ENCODE assay signal across 1 cellular context in the genomic region with DNA sequence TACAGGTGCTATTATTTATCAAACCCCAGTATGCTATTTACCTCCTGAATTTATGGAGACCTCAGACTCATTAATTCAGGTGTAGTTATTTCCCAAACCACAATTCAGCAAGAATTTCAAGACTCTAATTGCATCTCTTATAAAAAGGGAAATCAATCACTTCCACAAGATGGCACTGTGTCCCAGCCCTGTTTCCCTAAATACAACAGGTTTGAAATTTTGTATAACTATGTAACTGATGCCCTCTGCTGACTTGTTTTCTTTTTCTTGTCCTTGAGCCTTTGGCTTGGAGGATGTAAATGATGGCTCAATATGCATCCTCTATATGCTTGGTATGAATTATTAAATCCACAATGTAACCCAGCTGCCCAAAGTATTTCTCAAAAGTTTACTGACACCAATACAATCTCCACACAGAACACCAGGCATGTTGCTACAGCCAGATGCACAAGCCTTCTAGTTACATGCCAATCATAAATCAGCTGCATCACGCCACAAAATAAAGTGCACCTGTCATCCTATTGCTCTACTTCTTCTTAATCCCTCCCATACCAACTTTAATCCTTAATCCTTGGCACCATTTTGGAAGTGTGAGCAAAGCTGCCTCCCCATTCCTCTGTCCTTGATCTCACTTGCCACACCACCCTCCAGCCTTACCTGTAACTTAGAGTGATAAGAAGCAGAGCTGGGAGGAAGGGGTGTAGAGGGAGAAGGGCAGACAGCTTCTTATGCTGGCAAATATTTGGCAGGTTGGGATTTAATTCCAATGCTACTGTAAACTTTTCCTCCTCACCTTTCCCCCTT.
TF ChIP-seq lines count a peak whose summit lies in the region.

No MANE protein-coding gene starts in this region.

TF ChIP-seq in WTC11, 78 proteins besides CTCF, POLR2A, EP300 and RAD21 (continued from another document):
- TF ChIP-seq, protein P1, sequence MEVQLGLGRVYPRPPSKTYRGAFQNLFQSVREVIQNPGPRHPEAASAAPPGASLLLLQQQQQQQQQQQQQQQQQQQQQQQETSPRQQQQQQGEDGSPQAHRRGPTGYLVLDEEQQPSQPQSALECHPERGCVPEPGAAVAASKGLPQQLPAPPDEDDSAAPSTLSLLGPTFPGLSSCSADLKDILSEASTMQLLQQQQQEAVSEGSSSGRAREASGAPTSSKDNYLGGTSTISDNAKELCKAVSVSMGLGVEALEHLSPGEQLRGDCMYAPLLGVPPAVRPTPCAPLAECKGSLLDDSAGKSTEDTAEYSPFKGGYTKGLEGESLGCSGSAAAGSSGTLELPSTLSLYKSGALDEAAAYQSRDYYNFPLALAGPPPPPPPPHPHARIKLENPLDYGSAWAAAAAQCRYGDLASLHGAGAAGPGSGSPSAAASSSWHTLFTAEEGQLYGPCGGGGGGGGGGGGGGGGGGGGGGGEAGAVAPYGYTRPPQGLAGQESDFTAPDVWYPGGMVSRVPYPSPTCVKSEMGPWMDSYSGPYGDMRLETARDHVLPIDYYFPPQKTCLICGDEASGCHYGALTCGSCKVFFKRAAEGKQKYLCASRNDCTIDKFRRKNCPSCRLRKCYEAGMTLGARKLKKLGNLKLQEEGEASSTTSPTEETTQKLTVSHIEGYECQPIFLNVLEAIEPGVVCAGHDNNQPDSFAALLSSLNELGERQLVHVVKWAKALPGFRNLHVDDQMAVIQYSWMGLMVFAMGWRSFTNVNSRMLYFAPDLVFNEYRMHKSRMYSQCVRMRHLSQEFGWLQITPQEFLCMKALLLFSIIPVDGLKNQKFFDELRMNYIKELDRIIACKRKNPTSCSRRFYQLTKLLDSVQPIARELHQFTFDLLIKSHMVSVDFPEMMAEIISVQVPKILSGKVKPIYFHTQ (CRISPR knock-in tag; IDR thresholded peaks at IDR 0.05) = no peak
- TF ChIP-seq ATF1 (CRISPR knock-in tag; IDR thresholded peaks at IDR 0.05) (no peak), NR2C2 (CRISPR knock-in tag; IDR thresholded peaks at IDR 0.05) (no peak), ZNF121 (CRISPR knock-in tag; IDR thresholded peaks at IDR 0.05) (no peak), PRRX2 (CRISPR knock-in tag; IDR thresholded peaks at IDR 0.05) (no peak), GRHL2 (CRISPR knock-in tag; IDR thresholded peaks at IDR 0.05; ENCODE audit: insufficient replicate concordance, severe bottlenecking) (no peak)
